ENCODE assay signal across 16 cellular contexts in the genomic region with DNA sequence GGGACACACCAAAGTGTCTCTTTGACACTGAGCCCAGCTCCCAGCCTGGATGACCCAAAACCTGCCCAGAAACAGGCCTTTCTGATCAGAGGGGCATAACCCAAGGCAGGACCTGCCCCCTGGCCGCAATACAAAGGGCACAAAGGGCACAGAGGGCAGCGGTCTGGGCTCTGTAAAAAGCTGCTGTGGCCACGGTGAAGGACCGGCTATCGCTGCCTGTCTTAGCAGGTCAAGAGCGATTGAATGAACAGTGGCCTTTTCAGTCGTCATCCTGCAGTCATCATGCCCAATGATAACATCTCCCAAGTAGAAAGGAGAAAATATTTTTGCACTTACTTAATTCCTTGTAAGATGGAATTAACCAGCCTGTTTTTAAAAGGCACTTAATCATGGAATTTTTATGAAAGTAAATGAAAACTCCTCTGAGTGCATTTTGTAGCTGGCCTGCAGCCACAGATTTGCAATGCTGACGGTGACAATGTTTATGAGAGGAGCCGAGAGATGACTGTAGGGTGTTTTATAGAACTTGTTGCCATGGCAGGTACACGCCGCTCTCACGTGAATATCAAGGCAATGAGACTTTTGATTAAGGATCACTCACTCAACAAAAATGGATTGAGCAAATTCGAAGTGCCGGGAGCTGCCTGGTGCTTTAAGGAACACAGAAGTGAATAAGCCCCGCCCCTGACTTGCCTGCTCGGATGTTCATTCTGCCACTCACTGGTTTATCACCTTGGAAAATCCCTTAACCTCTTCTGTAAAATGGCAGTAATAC. TPM values are rescaled to one million over a fixed set of nuclear protein-coding genes. Genes with fewer than 3 reads are reported as not detected.
DNase-seq lines count a peak whose midpoint lies in the region; ATAC-seq, FAIRE-seq and TF ChIP-seq lines count a peak whose summit lies in the region.
"Had no signal": no experiment of that assay in that cellular context is flagged by ENCODE, and none has a peak within 500 bp of the region (broad histone marks: within the 10 kb centered on the region; RNA-seq: fewer than 3 reads in every experiment).

No MANE protein-coding gene starts in this region.

- H3K4me3 ChIP-seq in right atrium auricular region (no peak overlapping the region), small intestine (ENCODE audit: low read depth in 1 of 2, low read length in 2 of 2) (no peak overlapping the region), thyroid gland (replicated peaks in 1 of 3) (no peak overlapping the region)
- H3K4me3 ChIP-seq: gastroesophageal sphincter, HAP-1 had no signal

- H3K9me3 ChIP-seq in right atrium auricular region (no peaks in the 10 kb centered on the region), small intestine (ENCODE audit: control insufficient read depth, low read depth) (no peaks in the 10 kb centered on the region), thyroid gland (no peaks in the 10 kb centered on the region)
- H3K9me3 ChIP-seq: gastroesophageal sphincter, HAP-1 had no signal

- H3K36me3 ChIP-seq in right atrium auricular region = no peaks in the 10 kb centered on the region
- H3K36me3 ChIP-seq in small intestine (ENCODE audit: control insufficient read depth in 2 of 2, insufficient read depth in 2 of 2, low read length in 2 of 2) = no peaks in the 10 kb centered on the region
- H3K36me3 ChIP-seq in thyroid gland = no peaks in the 10 kb centered on the region
- H3K36me3 ChIP-seq: HAP-1 had no signal

- H3K36me3 Mint-ChIP-seq in activated T-cell treated with anti-CD3 and anti-CD28 coated beads, Interleukin-2, amount 50 U/mL, for 72 hours (ENCODE audit: insufficient read depth in 2 of 2) = peaks cover 0 to 2% of the 10 kb centered on the region in 2 donors

- H3K4me1 Mint-ChIP-seq in activated T-cell treated with anti-CD3 and anti-CD28 coated beads, Interleukin-2, amount 50 U/mL, for 72 hours (ENCODE audit: low read depth) = peaks cover 12% of the 10 kb centered on the region

- intact Hi-C loops in thyroid gland (cut with DNase I) = no loop called here

- TF ChIP-seq CTCF in VCaP (conservative IDR thresholded peaks at IDR 0.05) = no peak
- no peak for TF ChIP-seq CTCF in right atrium auricular region (IDR thresholded peaks at IDR 0.05)
- no peak for TF ChIP-seq CTCF in GM20000 (IDR thresholded peaks at IDR 0.05; ENCODE audit: extremely low read depth, missing control alignments)
- no peak for TF ChIP-seq CTCF in thyroid gland (IDR thresholded peaks at IDR 0.05)

- WGBS in small intestine, 3 donors = 22 to 60% (median 49%) methylated on average over 16 of the region's 16 CpGs
- 84 to 85% methylated on average over 16 of the region's 16 CpGs for WGBS in thyroid gland, 2 donors

- no peak for ATAC-seq in activated T-cell treated with anti-CD3 and anti-CD28 coated beads, Interleukin-2, amount 50 U/mL, for 72 hours (replicated peaks in 1 of 2)
- ATAC-seq in HG02588 (IDR thresholded peaks at IDR 0.05; ENCODE audit: unreplicated experiment) = no peak
- ATAC-seq: activated T-helper 17 cell treated with anti-CD3 and anti-CD28 coated beads, Interleukin-2, amount 50 U/mL, for 72 hours; gastroesophageal sphincter had no signal

- no peaks in the 10 kb centered on the region for H3K27me3 Mint-ChIP-seq in activated T-cell treated with anti-CD3 and anti-CD28 coated beads, Interleukin-2, amount 50 U/mL, for 72 hours (ENCODE audit: low read depth)
- H3K27me3 Mint-ChIP-seq: activated T-helper 17 cell treated with anti-CD3 and anti-CD28 coated beads, Interleukin-2, amount 50 U/mL, for 72 hours had no signal

- FAIRE-seq in small intestine (lab: Jason Lieb, UNC) = no peak

- peak overlapping the region; percentile 90 for H3K27ac ChIP-seq in VCaP
- peak overlapping the region; percentile 9 to 19 for H3K27ac ChIP-seq in right atrium auricular region
- H3K27ac ChIP-seq in small intestine (ENCODE audit: low read depth in 1 of 2, low read length in 1 of 2) = peak overlapping the region; percentile 47
- no peak overlapping the region for H3K27ac ChIP-seq in thyroid gland

- no peak overlapping the region for H3K27ac Mint-ChIP-seq in activated T-cell treated with anti-CD3 and anti-CD28 coated beads, Interleukin-2, amount 50 U/mL, for 72 hours
- H3K27ac Mint-ChIP-seq: activated T-helper 17 cell treated with anti-CD3 and anti-CD28 coated beads, Interleukin-2, amount 50 U/mL, for 72 hours had no signal

- DNase-seq in HCEC 1CT = peak; percentile 4
- no peak for DNase-seq in right atrium auricular region (ENCODE audit: low spot score)
- DNase-seq in small intestine = peak; percentile 75
- DNase-seq in GM20000 (ENCODE audit: low spot score) = no peak
- no peak for DNase-seq in thyroid gland
- DNase-seq in activated T-cell treated with anti-CD3 and anti-CD28 coated beads, Interleukin-2, amount 50 U/mL, for 72 hours = no peak
- DNase-seq: activated CD4-positive, CD25-positive, alpha-beta regulatory T cell treated with anti-CD3 and anti-CD28 coated beads, Interleukin-2, amount 50 U/mL, for 72 hours; COR-L47; mesendoderm; NCI-H510A had no signal

- H3K27me3 ChIP-seq in right atrium auricular region = no peaks in the 10 kb centered on the region
- no peaks in the 10 kb centered on the region for H3K27me3 ChIP-seq in small intestine (ENCODE audit: control insufficient read depth in 2 of 2, insufficient read depth in 2 of 2, low read length in 2 of 2)
- no peaks in the 10 kb centered on the region for H3K27me3 ChIP-seq in thyroid gland
- H3K27me3 ChIP-seq: gastroesophageal sphincter had no signal

- H3K4me3 Mint-ChIP-seq in activated T-cell treated with anti-CD3 and anti-CD28 coated beads, Interleukin-2, amount 50 U/mL, for 72 hours = no peak overlapping the region
- H3K4me3 Mint-ChIP-seq: activated T-helper 17 cell treated with anti-CD3 and anti-CD28 coated beads, Interleukin-2, amount 50 U/mL, for 72 hours had no signal

- H3K4me1 ChIP-seq in right atrium auricular region (peaks cover 0 to 20% of the 10 kb centered on the region in 2 donors), small intestine (ENCODE audit: control insufficient read depth in 2 of 2, insufficient read depth in 1 of 2, low read depth in 1 of 2, low read length in 1 of 2) (peaks cover 0 to 2% of the 10 kb centered on the region in 2 donors), thyroid gland (no peaks in the 10 kb centered on the region)

- H3K9me3 Mint-ChIP-seq in activated T-cell treated with anti-CD3 and anti-CD28 coated beads, Interleukin-2, amount 50 U/mL, for 72 hours = no peaks in the 10 kb centered on the region
- H3K9me3 Mint-ChIP-seq: activated T-helper 17 cell treated with anti-CD3 and anti-CD28 coated beads, Interleukin-2, amount 50 U/mL, for 72 hours had no signal

- TF ChIP-seq POLR2A in thyroid gland (IDR thresholded peaks at IDR 0.05) = no peak

RNA-seq across cellular contexts. Expression of gene BHLHA15, which starts 47.3 kb away (rescaled TPM):
- total RNA-seq in right atrium auricular region (under 1 TPM in 1 of 2 donors, not detected in 1; 0.83 TPM), thyroid gland (1 to 10 TPM in 3 of 4 donors, not detected in 1; 1.2 to 8.7 (median 1.9) TPM)
- 1 to 10 TPM in 2 of 3 donors, not detected in 1; 2.6 to 4.1 TPM for polyA plus RNA-seq in small intestine
- total RNA-seq in activated T-cell treated with anti-CD3 and anti-CD28 coated beads, Interleukin-2, amount 50 U/mL, for 72 hours = 1 to 10 TPM in 1 of 2 donors, under 1 TPM in 1; 0.65 to 3.3 TPM
- total RNA-seq: activated T-helper 17 cell treated with anti-CD3 and anti-CD28 coated beads, Interleukin-2, amount 50 U/mL, for 72 hours; SK-MEL-5 had no signal

RNA-seq across cellular contexts. Expression of gene LMTK2, which starts 57.2 kb away (rescaled TPM):
- total RNA-seq in right atrium auricular region = 10 to 100 TPM; 39.2 to 54.1 TPM
- 1 to 10 TPM; 3.8 to 9.8 (median 5.4) TPM for polyA plus RNA-seq in small intestine
- total RNA-seq in thyroid gland = 10 to 100 TPM; 22.0 to 36.5 (median 26.6) TPM
- total RNA-seq in activated T-cell treated with anti-CD3 and anti-CD28 coated beads, Interleukin-2, amount 50 U/mL, for 72 hours = 10 to 100 TPM; 14.4 to 16.2 TPM

Comparison
In these comparisons a context has a peak if more than half of its experiments do, and no peak if none do; other contexts are left out.
1. DNase-seq: peak in HCEC 1CT (single experiment) and small intestine (single experiment); none in right atrium auricular region (single experiment), GM20000 (single experiment), thyroid gland (0 of 2) and activated T-cell treated with anti-CD3 and anti-CD28 coated beads, Interleukin-2, amount 50 U/mL, for 72 hours (0 of 2).
2. H3K27ac ChIP-seq: peak in VCaP (single experiment), right atrium auricular region (2 of 2) and small intestine (2 of 2); none in thyroid gland (0 of 3).